ENCODE assay signal across 8 cellular contexts in genomic region chr11:93648168-93648567, GRCh38. TPM values are rescaled to one million over a fixed set of nuclear protein-coding genes. Genes with fewer than 3 reads are reported as not detected.
DNase-seq lines count a peak whose midpoint lies in the region; ATAC-seq and TF ChIP-seq lines count a peak whose summit lies in the region.

No MANE protein-coding gene starts in this region.

- ATAC-seq in activated CD4-positive, alpha-beta T cell treated with anti-CD3 and anti-CD28 coated beads for 36 hours: peak; percentile 46
- ATAC-seq in stimulated activated effector memory CD8-positive, alpha-beta T cell treated with anti-CD3 and anti-CD28 coated beads, Interleukin-12 subunit alpha, Interleukin-12 subunit beta, amount 100 ng/mL, for 72 hours: no peak

- POLR2A ChIA-PET in activated CD4-positive, alpha-beta T cell treated with anti-CD3 and anti-CD28 coated beads for 36 hours (lab: Charles Lee): no interaction called here

- H3K27ac Mint-ChIP-seq in activated CD4-positive, alpha-beta T cell treated with anti-CD3 and anti-CD28 coated beads for 36 hours: no peak overlapping the region
- no peak overlapping the region for H3K27ac Mint-ChIP-seq in progenitor cell of endocrine pancreas
- H3K27ac Mint-ChIP-seq in stimulated activated effector memory CD8-positive, alpha-beta T cell treated with anti-CD3 and anti-CD28 coated beads, Interleukin-12 subunit alpha, Interleukin-12 subunit beta, amount 100 ng/mL, for 72 hours: no peak overlapping the region

- peaks cover 5% of the 10 kb centered on the region for H3K27me3 Mint-ChIP-seq in activated CD4-positive, alpha-beta T cell treated with anti-CD3 and anti-CD28 coated beads for 36 hours
- H3K27me3 Mint-ChIP-seq in progenitor cell of endocrine pancreas: peaks cover 9% of the 10 kb centered on the region

- TF ChIP-seq CTCF in progenitor cell of endocrine pancreas (IDR thresholded peaks at IDR 0.05; ENCODE audit: unreplicated experiment): peak; percentile 44

- intact Hi-C loops in activated CD4-positive, alpha-beta T cell treated with anti-CD3 and anti-CD28 coated beads for 36 hours (cut with DNase I, micrococcal nuclease): no loop called here

- peaks cover 20% of the 10 kb centered on the region for H3K4me1 Mint-ChIP-seq in activated CD4-positive, alpha-beta T cell treated with anti-CD3 and anti-CD28 coated beads for 36 hours
- H3K4me1 Mint-ChIP-seq in progenitor cell of endocrine pancreas (ENCODE audit: low read depth): no peaks in the 10 kb centered on the region
- H3K4me1 Mint-ChIP-seq in stimulated activated effector memory CD8-positive, alpha-beta T cell treated with anti-CD3 and anti-CD28 coated beads, Interleukin-12 subunit alpha, Interleukin-12 subunit beta, amount 100 ng/mL, for 72 hours: peaks cover 9% of the 10 kb centered on the region

- DNase-seq in activated CD4-positive, alpha-beta T cell treated with anti-CD3 and anti-CD28 coated beads for 36 hours: no peak
- DNase-seq in activated CD4-positive, alpha-beta T cell treated with anti-CD3 and anti-CD28 coated beads for 48 hours: no peak
- DNase-seq in KBM-7: peak; percentile 36
- peak; percentile 8 for DNase-seq in astrocyte of the hippocampus (ENCODE audit: low read depth, low spot score)
- no peak for DNase-seq in progenitor cell of endocrine pancreas (ENCODE audit: low spot score, unreplicated experiment)
- DNase-seq in NK-92 treated with Interleukin-12 subunit alpha and Interleukin-12 subunit beta, amount 100 ng/mL, for 24 hours (lab: John Stamatoyannopoulos, UW): no peak
- no peak for DNase-seq in stimulated activated effector memory CD8-positive, alpha-beta T cell treated with anti-CD3 and anti-CD28 coated beads, Interleukin-12 subunit alpha, Interleukin-12 subunit beta, amount 100 ng/mL, for 72 hours (ENCODE audit: low spot score in 2 of 2)
- DNase-seq in T-helper 9 cell: no peak

- H3K36me3 Mint-ChIP-seq in activated CD4-positive, alpha-beta T cell treated with anti-CD3 and anti-CD28 coated beads for 36 hours (ENCODE audit: low read depth): no peaks in the 10 kb centered on the region
- H3K36me3 Mint-ChIP-seq in progenitor cell of endocrine pancreas (ENCODE audit: insufficient read depth): no peaks in the 10 kb centered on the region
- no peaks in the 10 kb centered on the region for H3K36me3 Mint-ChIP-seq in stimulated activated effector memory CD8-positive, alpha-beta T cell treated with anti-CD3 and anti-CD28 coated beads, Interleukin-12 subunit alpha, Interleukin-12 subunit beta, amount 100 ng/mL, for 72 hours

- in situ Hi-C loops in KBM-7 (cut with MboI; ENCODE audit: low pct_unique_long_range_greater_than_20kb, low sequenced_read_pairs): loop anchor here (25.0 kb wide), 1 partner anchor 411 kb away; no protein-coding TSS in a partner anchor

- H3K9me3 Mint-ChIP-seq in activated CD4-positive, alpha-beta T cell treated with anti-CD3 and anti-CD28 coated beads for 36 hours (ENCODE audit: low read depth): no peaks in the 10 kb centered on the region
- H3K9me3 Mint-ChIP-seq in progenitor cell of endocrine pancreas (ENCODE audit: low read depth): no peaks in the 10 kb centered on the region
- H3K9me3 Mint-ChIP-seq in stimulated activated effector memory CD8-positive, alpha-beta T cell treated with anti-CD3 and anti-CD28 coated beads, Interleukin-12 subunit alpha, Interleukin-12 subunit beta, amount 100 ng/mL, for 72 hours: no peaks in the 10 kb centered on the region

- H3K4me3 Mint-ChIP-seq in activated CD4-positive, alpha-beta T cell treated with anti-CD3 and anti-CD28 coated beads for 36 hours: no peak overlapping the region
- H3K4me3 Mint-ChIP-seq in progenitor cell of endocrine pancreas (ENCODE audit: low read depth): no peak overlapping the region
- no peak overlapping the region for H3K4me3 Mint-ChIP-seq in stimulated activated effector memory CD8-positive, alpha-beta T cell treated with anti-CD3 and anti-CD28 coated beads, Interleukin-12 subunit alpha, Interleukin-12 subunit beta, amount 100 ng/mL, for 72 hours

- CTCF ChIA-PET in activated CD4-positive, alpha-beta T cell treated with anti-CD3 and anti-CD28 coated beads for 36 hours (lab: Charles Lee): no interaction called here

RNA-seq across cellular contexts. Expression of gene CEP295, which starts 13.3 kb away (rescaled TPM):
- total RNA-seq in activated CD4-positive, alpha-beta T cell treated with anti-CD3 and anti-CD28 coated beads for 36 hours: 10 to 100 TPM; 34.8 to 43.2 TPM
- total RNA-seq in progenitor cell of endocrine pancreas: 19.9 and 21.7 TPM in 2 replicates

Comparison
In these comparisons a context has a peak if more than half of its experiments do, and no peak if none do; other contexts are left out.
1. DNase-seq: peak in KBM-7 (single experiment) and astrocyte of the hippocampus (single experiment); none in activated CD4-positive, alpha-beta T cell treated with anti-CD3 and anti-CD28 coated beads for 36 hours (single experiment), activated CD4-positive, alpha-beta T cell treated with anti-CD3 and anti-CD28 coated beads for 48 hours (single experiment), progenitor cell of endocrine pancreas (single experiment), NK-92 treated with Interleukin-12 subunit alpha and Interleukin-12 subunit beta, amount 100 ng/mL, for 24 hours (single experiment), stimulated activated effector memory CD8-positive, alpha-beta T cell treated with anti-CD3 and anti-CD28 coated beads, Interleukin-12 subunit alpha, Interleukin-12 subunit beta, amount 100 ng/mL, for 72 hours (0 of 2) and T-helper 9 cell (single experiment).